23 cellular contexts compared by ENCODE assay signal in the genomic region with DNA sequence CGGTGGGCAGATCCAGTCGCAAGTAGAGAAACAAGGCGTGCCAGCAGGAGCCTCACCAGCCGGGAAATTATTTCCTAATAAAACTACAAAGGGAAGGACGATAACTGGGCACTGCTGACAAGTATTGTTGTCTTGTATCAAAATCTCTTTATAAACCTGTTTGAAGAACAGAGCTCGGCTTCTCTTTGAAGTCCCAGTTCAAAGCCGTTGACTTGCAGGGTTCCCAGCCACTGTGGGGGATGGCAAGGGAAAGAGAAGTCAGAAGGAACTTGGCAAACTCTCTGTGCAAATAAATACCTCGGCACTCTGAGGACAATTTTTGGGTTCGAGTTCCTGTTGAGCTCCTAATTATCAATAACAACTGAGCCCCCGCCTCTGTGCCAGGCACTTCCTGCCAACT.
DNase-seq lines count a peak whose midpoint lies in the region; ATAC-seq and TF ChIP-seq lines count a peak whose summit lies in the region.
"Had no signal": no experiment of that assay in that cellular context is flagged by ENCODE, and none has a peak within 500 bp of the region (broad histone marks: within the 10 kb centered on the region; RNA-seq: fewer than 3 reads in every experiment).

No MANE protein-coding gene starts in this region.

- H3K9me3 ChIP-seq in hepatocyte (ENCODE audit: low read depth): no peaks in the 10 kb centered on the region
- H3K9me3 ChIP-seq: psoas muscle, suprapubic skin had no signal

- TF ChIP-seq CTCF in CD14-positive monocyte (IDR thresholded peaks at IDR 0.05) (no peak), hepatocyte (IDR thresholded peaks at IDR 0.05; ENCODE audit: poor library complexity) (no peak)

- CTCF ChIA-PET in HEK293T (lab: Yijun Ruan, JAX): no interaction called here

- H3K79me2 ChIP-seq in hepatocyte: no peaks in the 10 kb centered on the region

- H3K27ac Mint-ChIP-seq in CD14-positive monocyte: peak overlapping the region in 1 of 7 donors; percentile 37
- H3K27ac Mint-ChIP-seq: activated T-cell treated with anti-CD3 and anti-CD28 coated beads, Interleukin-2, amount 50 U/mL, for 72 hours had no signal

- ATAC-seq in HG03159 (IDR thresholded peaks at IDR 0.05; ENCODE audit: unreplicated experiment): no peak
- ATAC-seq: activated T-cell treated with anti-CD3 and anti-CD28 coated beads, Interleukin-2, amount 50 U/mL, for 72 hours; psoas muscle had no signal

- H3K4me3 Mint-ChIP-seq in CD14-positive monocyte: peak overlapping the region; percentile 31 to 81
- H3K4me3 Mint-ChIP-seq: activated T-cell treated with anti-CD3 and anti-CD28 coated beads, Interleukin-2, amount 50 U/mL, for 72 hours; CD4-positive, CD25-positive, alpha-beta regulatory T cell; neural crest cell had no signal

- H3K36me3 Mint-ChIP-seq in CD14-positive monocyte: no peaks in the 10 kb centered on the region
- H3K36me3 Mint-ChIP-seq: CD4-positive, CD25-positive, alpha-beta regulatory T cell had no signal

- POLR2A ChIA-PET in HEK293T (lab: Yijun Ruan, JAX): no interaction called here

- H3K4me1 ChIP-seq in hepatocyte (ENCODE audit: insufficient read depth): peaks cover 19% of the 10 kb centered on the region
- H3K4me1 ChIP-seq: psoas muscle had no signal

- WGBS in hepatocyte (ENCODE audit: low lambda C conversion rate, missing lambda C conversion rate): 23% methylated on average over 10 of the region's 10 CpGs

- H3K36me3 ChIP-seq in hepatocyte (replicated peaks; ENCODE audit: insufficient read depth, low read depth): no peaks in the 10 kb centered on the region
- H3K36me3 ChIP-seq: suprapubic skin had no signal

- DNase-seq in CD14-positive monocyte (ENCODE audit: low spot score) (no peak), LoVo (ENCODE audit: low spot score) (peak; percentile 14), hepatocyte (ENCODE audit: low spot score) (peak; percentile 25), retina (peak; percentile 28), HEK293T (ENCODE audit: extremely low spot score) (no peak), D341Med (ENCODE audit: low spot score) (no peak)
- DNase-seq in activated T-cell treated with anti-CD3 and anti-CD28 coated beads, Interleukin-2, amount 50 U/mL, for 48 hours: no peak
- DNase-seq: activated CD4-positive, alpha-beta T cell treated with anti-CD3 and anti-CD28 coated beads for 48 hours; activated naive CD4-positive, alpha-beta T cell treated with Interleukin-2 at 50 U/mL for 16 hours; activated T-cell treated with anti-CD3 and anti-CD28 coated beads, Interleukin-2, amount 50 U/mL, for 72 hours; CD4-positive, CD25-positive, alpha-beta regulatory T cell; effector memory CD4-positive, alpha-beta T cell; foreskin melanocyte; hypothalamus; KG1; NCI-H187; psoas muscle; stimulated activated CD4-positive, alpha-beta T cell treated with anti-CD3 and anti-CD28 coated beads, Interleukin-1b, Interleukin-23, amount 100 ng/mL, for 48 hours; T-helper 2 cell had no signal

- H3K4me1 Mint-ChIP-seq in CD14-positive monocyte: peaks cover 20% of the 10 kb centered on the region

- H4K20me1 ChIP-seq in hepatocyte (ENCODE audit: insufficient read depth, poor library complexity, severe bottlenecking): no peaks in the 10 kb centered on the region

- H3K27me3 Mint-ChIP-seq in CD14-positive monocyte (ENCODE audit: low read depth in 3 of 3): peaks cover 2 to 3% (median 3%) of the 10 kb centered on the region in 3 donors

- peak overlapping the region; percentile 46 for H3K4me2 ChIP-seq in hepatocyte

- no peak overlapping the region for H3K4me3 ChIP-seq in hepatocyte
- H3K4me3 ChIP-seq: psoas muscle, SK-N-MC, suprapubic skin had no signal

- H3K9me3 Mint-ChIP-seq in CD14-positive monocyte: peaks cover 0 to 2% (median 0%) of the 10 kb centered on the region in 7 donors
- H3K9me3 Mint-ChIP-seq: CD4-positive, CD25-positive, alpha-beta regulatory T cell had no signal

- H3K9me2 ChIP-seq in hepatocyte (replicated peaks; ENCODE audit: insufficient read depth): no peaks in the 10 kb centered on the region

- intact Hi-C loops in CD14-positive monocyte (cut with micrococcal nuclease): loop anchor here in 1 of 2 donors (10.0 kb wide), 1 partner anchor 63 kb away; no protein-coding TSS in a partner anchor

- no peak overlapping the region for H3K27ac ChIP-seq in hepatocyte
- H3K27ac ChIP-seq: psoas muscle, SK-N-MC, suprapubic skin had no signal

- no peaks in the 10 kb centered on the region for H3K27me3 ChIP-seq in hepatocyte
- H3K27me3 ChIP-seq: suprapubic skin had no signal

- no peak overlapping the region for H2AFZ ChIP-seq in hepatocyte

TF ChIP-seq in HEK293T, 16 proteins besides CTCF, POLR2A, EP300 and RAD21:
- TF ChIP-seq ZNF384 (IDR thresholded peaks at IDR 0.05): no peak
- no peak for TF ChIP-seq ELF4 (IDR thresholded peaks at IDR 0.05)
- no peak for TF ChIP-seq BHLHE40 (IDR thresholded peaks at IDR 0.05; ENCODE audit: borderline replicate concordance)
- no peak for TF ChIP-seq FOXA1 (IDR thresholded peaks at IDR 0.05)
- no peak for TF ChIP-seq CTBP1 (IDR thresholded peaks at IDR 0.05; ENCODE audit: borderline replicate concordance)
- no peak for TF ChIP-seq FOXK2 (IDR thresholded peaks at IDR 0.05)
- no peak for TF ChIP-seq LEF1 (IDR thresholded peaks at IDR 0.05; ENCODE audit: borderline replicate concordance)
- TF ChIP-seq SUZ12 (IDR thresholded peaks at IDR 0.05): no peak
- TF ChIP-seq NFRKB (IDR thresholded peaks at IDR 0.05): no peak
- no peak for TF ChIP-seq L3MBTL2 (conservative IDR thresholded peaks at IDR 0.05)
- no peak for TF ChIP-seq SP1 (IDR thresholded peaks at IDR 0.05)
- no peak for TF ChIP-seq ARNT (IDR thresholded peaks at IDR 0.05)
- no peak for TF ChIP-seq TARDBP (IDR thresholded peaks at IDR 0.05)
- no peak for TF ChIP-seq FOXM1 (IDR thresholded peaks at IDR 0.05; ENCODE audit: borderline replicate concordance)
- TF ChIP-seq, protein P1, sequence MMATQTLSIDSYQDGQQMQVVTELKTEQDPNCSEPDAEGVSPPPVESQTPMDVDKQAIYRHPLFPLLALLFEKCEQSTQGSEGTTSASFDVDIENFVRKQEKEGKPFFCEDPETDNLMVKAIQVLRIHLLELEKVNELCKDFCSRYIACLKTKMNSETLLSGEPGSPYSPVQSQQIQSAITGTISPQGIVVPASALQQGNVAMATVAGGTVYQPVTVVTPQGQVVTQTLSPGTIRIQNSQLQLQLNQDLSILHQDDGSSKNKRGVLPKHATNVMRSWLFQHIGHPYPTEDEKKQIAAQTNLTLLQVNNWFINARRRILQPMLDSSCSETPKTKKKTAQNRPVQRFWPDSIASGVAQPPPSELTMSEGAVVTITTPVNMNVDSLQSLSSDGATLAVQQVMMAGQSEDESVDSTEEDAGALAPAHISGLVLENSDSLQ (IDR thresholded peaks at IDR 0.05): no peak
- no peak for TF ChIP-seq HDGF (IDR thresholded peaks at IDR 0.05; ENCODE audit: borderline replicate concordance)

Comparison
In these comparisons a context has a peak if more than half of its experiments do, and no peak if none do; other contexts are left out.
1. DNase-seq: peak in LoVo (single experiment), hepatocyte (single experiment) and retina (single experiment); none in CD14-positive monocyte (single experiment), activated T-cell treated with anti-CD3 and anti-CD28 coated beads, Interleukin-2, amount 50 U/mL, for 48 hours (0 of 2), HEK293T (single experiment) and D341Med (single experiment).